ENCODE assay signal across 33 cellular contexts in the genomic region with DNA sequence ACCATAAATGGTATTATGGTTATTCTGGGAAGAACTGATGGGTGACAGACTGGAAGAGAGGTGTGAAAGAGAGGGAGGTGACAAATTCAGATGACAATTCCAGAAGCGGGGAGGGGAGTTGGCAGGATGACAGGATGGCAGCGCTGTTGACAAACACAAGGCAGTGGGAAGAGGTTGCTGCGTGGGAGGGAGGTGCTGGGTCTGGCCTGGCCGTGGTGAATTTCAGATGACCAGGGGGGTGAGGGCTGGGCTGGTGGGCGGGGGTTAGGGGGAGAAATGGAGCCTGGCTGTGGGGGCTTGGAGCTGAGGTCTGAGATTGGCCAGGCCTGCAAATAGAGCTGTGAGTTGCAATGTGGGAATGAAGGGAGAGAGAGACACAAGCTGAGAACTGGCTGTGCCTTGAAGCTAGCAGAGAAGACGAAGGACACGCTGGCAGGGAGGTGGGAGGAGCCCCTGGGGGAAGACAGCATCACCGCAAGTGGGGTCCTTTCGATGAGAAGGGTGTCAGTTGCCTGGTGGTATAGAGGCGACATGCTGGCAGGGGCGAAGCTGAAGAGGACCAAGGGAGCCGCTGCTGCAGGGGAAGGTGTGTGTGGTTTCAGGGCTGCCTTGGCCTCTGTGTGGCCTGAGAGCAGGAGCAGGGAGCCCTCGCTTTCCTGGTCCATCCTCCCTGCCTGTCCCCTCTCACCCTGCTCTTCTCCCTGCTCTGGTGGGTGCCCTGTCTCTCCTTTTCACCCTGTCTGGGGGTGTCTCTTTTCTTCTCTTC. TPM values are rescaled to one million over a fixed set of nuclear protein-coding genes. Genes with fewer than 3 reads are reported as not detected.
A peak's percentile ranks its signal among the peaks of the same experiment; 100 is the strongest.
DNase-seq lines count a peak whose midpoint lies in the region; ATAC-seq and TF ChIP-seq lines count a peak whose summit lies in the region.
"Had no signal": no experiment of that assay in that cellular context is flagged by ENCODE, and none has a peak within 500 bp of the region (broad histone marks: within the 10 kb centered on the region; RNA-seq: fewer than 3 reads in every experiment).

No MANE protein-coding gene starts in this region.

- no peak for ATAC-seq in activated naive CD8-positive, alpha-beta T cell treated with anti-CD3 and anti-CD28 coated beads, Interleukin-2, amount 10 ng/mL, durations not matched to agents 7 days and 5 days (ENCODE audit: low read depth)
- no peak for ATAC-seq in activated naive CD8-positive, alpha-beta T cell treated with anti-CD3 and anti-CD28 coated beads, Interleukin-2, amount 50 U/mL, for 24 hours
- no peak for ATAC-seq in left lobe of liver
- ATAC-seq: A549; activated CD8-positive, alpha-beta T cell treated with anti-CD3 and anti-CD28 coated beads, Interleukin-2, amount 10 ng/mL, durations not matched to agents 7 days and 5 days; activated naive CD4-positive, alpha-beta T cell treated with anti-CD3 and anti-CD28 coated beads, Interleukin-2, amount 50 U/mL, for 72 hours; gastrocnemius medialis; psoas muscle; stimulated activated naive B cell treated with anti-CD40 and anti-IgM and Interleukin-4, amounts not matched to agents 10 μg/mL and 1 μg/mL and 100 μg/mL, for 72 hours had no signal

- no peak overlapping the region for H3K27ac Mint-ChIP-seq in activated naive CD8-positive, alpha-beta T cell treated with anti-CD3 and anti-CD28 coated beads, Interleukin-2, amount 10 ng/mL, durations not matched to agents 7 days and 5 days
- no peak overlapping the region for H3K27ac Mint-ChIP-seq in activated naive CD8-positive, alpha-beta T cell treated with anti-CD3 and anti-CD28 coated beads, Interleukin-2, amount 50 U/mL, for 24 hours
- H3K27ac Mint-ChIP-seq in osteocyte (ENCODE audit: unreplicated experiment), result no peak overlapping the region
- H3K27ac Mint-ChIP-seq: activated CD8-positive, alpha-beta T cell treated with anti-CD3 and anti-CD28 coated beads, Interleukin-2, amount 10 ng/mL, durations not matched to agents 7 days and 5 days; activated naive CD4-positive, alpha-beta T cell treated with anti-CD3 and anti-CD28 coated beads, Interleukin-2, amount 50 U/mL, for 72 hours; activated T-helper 2 cell treated with anti-CD3 and anti-CD28 coated beads, Interferon-gamma antibody, Interleukin-2, Interleukin-4, amounts not matched to agents 10 μg/mL and 5 μg/mL and 100 μg/mL, durations not matched to agents 14 hours and 24 hours and 36 hours; memory B cell; stimulated activated naive B cell treated with anti-CD40 and anti-IgM and Interleukin-4, amounts not matched to agents 10 μg/mL and 1 μg/mL and 100 μg/mL, for 72 hours had no signal

- POLR2A ChIA-PET in activated naive CD8-positive, alpha-beta T cell treated with anti-CD3 and anti-CD28 coated beads, Interleukin-2, amount 10 ng/mL, durations not matched to agents 7 days and 5 days (lab: Charles Lee), result no interaction called here

- H3K4me1 Mint-ChIP-seq in activated naive CD8-positive, alpha-beta T cell treated with anti-CD3 and anti-CD28 coated beads, Interleukin-2, amount 10 ng/mL, durations not matched to agents 7 days and 5 days, result peaks cover 11% of the 10 kb centered on the region
- H3K4me1 Mint-ChIP-seq in activated naive CD8-positive, alpha-beta T cell treated with anti-CD3 and anti-CD28 coated beads, Interleukin-2, amount 50 U/mL, for 24 hours, result peaks cover 9% of the 10 kb centered on the region
- H3K4me1 Mint-ChIP-seq in osteocyte (ENCODE audit: unreplicated experiment), result no peaks in the 10 kb centered on the region

- no peak overlapping the region for H3K4me3 Mint-ChIP-seq in activated naive CD8-positive, alpha-beta T cell treated with anti-CD3 and anti-CD28 coated beads, Interleukin-2, amount 10 ng/mL, durations not matched to agents 7 days and 5 days
- no peak overlapping the region for H3K4me3 Mint-ChIP-seq in activated naive CD8-positive, alpha-beta T cell treated with anti-CD3 and anti-CD28 coated beads, Interleukin-2, amount 50 U/mL, for 24 hours
- H3K4me3 Mint-ChIP-seq in osteocyte (ENCODE audit: unreplicated experiment), result no peak overlapping the region
- H3K4me3 Mint-ChIP-seq: activated CD8-positive, alpha-beta T cell treated with anti-CD3 and anti-CD28 coated beads, Interleukin-2, amount 10 ng/mL, durations not matched to agents 7 days and 5 days; CD4-positive, CD25-positive, alpha-beta regulatory T cell; central memory CD8-positive, alpha-beta T cell; memory B cell; stimulated activated naive B cell treated with anti-CD40 and anti-IgM and Interleukin-4, amounts not matched to agents 10 μg/mL and 1 μg/mL and 100 μg/mL, for 72 hours had no signal

- no peaks in the 10 kb centered on the region for H3K36me3 ChIP-seq in sigmoid colon
- H3K36me3 ChIP-seq: gastrocnemius medialis, neutrophil, Peyer's patch had no signal

- H3K4me1 ChIP-seq in sigmoid colon, result no peaks in the 10 kb centered on the region
- H3K4me1 ChIP-seq: gastrocnemius medialis, Peyer's patch, psoas muscle had no signal

- no peak overlapping the region for H3K4me3 ChIP-seq in sigmoid colon
- H3K4me3 ChIP-seq: A549, gastrocnemius medialis, Peyer's patch, psoas muscle had no signal

- H3K27me3 ChIP-seq in sigmoid colon, result peaks cover 0 to 52% (median 11%) of the 10 kb centered on the region in 3 donors
- H3K27me3 ChIP-seq: Peyer's patch had no signal

- no peaks in the 10 kb centered on the region for H3K9me3 ChIP-seq in sigmoid colon
- H3K9me3 ChIP-seq: A549, gastrocnemius medialis, neutrophil, Peyer's patch, psoas muscle had no signal

- TF ChIP-seq POLR2A in sigmoid colon (IDR thresholded peaks at IDR 0.05), result no peak

- TF ChIP-seq EP300 in sigmoid colon (IDR thresholded peaks at IDR 0.05), result no peak

- peak; percentile 15 for DNase-seq in activated naive CD8-positive, alpha-beta T cell treated with anti-CD3 and anti-CD28 coated beads, Interleukin-2, amount 10 ng/mL, durations not matched to agents 7 days and 5 days
- DNase-seq in activated naive CD8-positive, alpha-beta T cell treated with anti-CD3 and anti-CD28 coated beads, Interleukin-2, amount 50 U/mL, for 24 hours, result no peak
- DNase-seq in anterior cingulate cortex (lab: John Stamatoyannopoulos, UW) (peak in 31 of 58 donors; percentile 13 to 75 (median 45)), left lobe of liver (ENCODE audit: low spot score) (peak; percentile 39), sigmoid colon (peak; percentile 15), osteocyte (ENCODE audit: extremely low spot score, unreplicated experiment) (no peak), NCI-H446 treated with DMSO at 0.1 percent for 48 hours (lab: John Stamatoyannopoulos, UW) (no peak), glomerular visceral epithelial cell (ENCODE audit: extremely low spot score) (no peak)
- DNase-seq: activated CD4-positive, alpha-beta T cell treated with anti-CD3 and anti-CD28 coated beads for 4 hours; activated CD8-positive, alpha-beta T cell treated with anti-CD3 and anti-CD28 coated beads, Interleukin-2, amount 10 ng/mL, durations not matched to agents 7 days and 5 days; CD4-positive, CD25-positive, alpha-beta regulatory T cell; DMS79 treated with DMSO at 0.1 percent for 48 hours; gastrocnemius medialis; GDM1; Kasumi-1; NCI-H1417; NCI-H2029; NCI-H2227 treated with DMSO at 0.1 percent for 48 hours; psoas muscle; stimulated activated naive B cell treated with anti-CD40 and anti-IgM and Interleukin-4, amounts not matched to agents 10 μg/mL and 1 μg/mL and 100 μg/mL, for 72 hours; T-helper 9 cell had no signal

- peaks cover 41% of the 10 kb centered on the region for H3K27me3 Mint-ChIP-seq in activated naive CD8-positive, alpha-beta T cell treated with anti-CD3 and anti-CD28 coated beads, Interleukin-2, amount 10 ng/mL, durations not matched to agents 7 days and 5 days
- H3K27me3 Mint-ChIP-seq in activated naive CD8-positive, alpha-beta T cell treated with anti-CD3 and anti-CD28 coated beads, Interleukin-2, amount 50 U/mL, for 24 hours, result peaks cover 42% of the 10 kb centered on the region
- peaks cover 48% of the 10 kb centered on the region for H3K27me3 Mint-ChIP-seq in osteocyte (ENCODE audit: unreplicated experiment)

- H3K9me3 Mint-ChIP-seq in activated naive CD8-positive, alpha-beta T cell treated with anti-CD3 and anti-CD28 coated beads, Interleukin-2, amount 10 ng/mL, durations not matched to agents 7 days and 5 days, result no peaks in the 10 kb centered on the region
- no peaks in the 10 kb centered on the region for H3K9me3 Mint-ChIP-seq in activated naive CD8-positive, alpha-beta T cell treated with anti-CD3 and anti-CD28 coated beads, Interleukin-2, amount 50 U/mL, for 24 hours
- H3K9me3 Mint-ChIP-seq in osteocyte (ENCODE audit: unreplicated experiment), result no peaks in the 10 kb centered on the region
- H3K9me3 Mint-ChIP-seq: activated naive CD4-positive, alpha-beta T cell treated with anti-CD3 and anti-CD28 coated beads, Interleukin-2, amount 50 U/mL, for 72 hours; activated T-helper 2 cell treated with anti-CD3 and anti-CD28 coated beads, Interferon-gamma antibody, Interleukin-2, Interleukin-4, amounts not matched to agents 10 μg/mL and 5 μg/mL and 100 μg/mL, durations not matched to agents 14 hours and 24 hours and 36 hours; central memory CD8-positive, alpha-beta T cell had no signal

- H3K36me3 Mint-ChIP-seq in activated naive CD8-positive, alpha-beta T cell treated with anti-CD3 and anti-CD28 coated beads, Interleukin-2, amount 10 ng/mL, durations not matched to agents 7 days and 5 days, result no peaks in the 10 kb centered on the region
- no peaks in the 10 kb centered on the region for H3K36me3 Mint-ChIP-seq in activated naive CD8-positive, alpha-beta T cell treated with anti-CD3 and anti-CD28 coated beads, Interleukin-2, amount 50 U/mL, for 24 hours (ENCODE audit: low read depth)
- H3K36me3 Mint-ChIP-seq in osteocyte (ENCODE audit: unreplicated experiment), result no peaks in the 10 kb centered on the region
- H3K36me3 Mint-ChIP-seq: activated naive CD4-positive, alpha-beta T cell treated with anti-CD3 and anti-CD28 coated beads, Interleukin-2, amount 50 U/mL, for 72 hours; CD4-positive, CD25-positive, alpha-beta regulatory T cell; stimulated activated naive B cell treated with anti-CD40 and anti-IgM and Interleukin-4, amounts not matched to agents 10 μg/mL and 1 μg/mL and 100 μg/mL, for 72 hours had no signal

- intact Hi-C loops in sigmoid colon (cut with DNase I), result no loop called here

- no peak for TF ChIP-seq CTCF in sigmoid colon (IDR thresholded peaks at IDR 0.05)
- TF ChIP-seq CTCF in osteocyte (IDR thresholded peaks at IDR 0.05), result no peak

- 63 to 68% methylated on average over 13 of the region's 13 CpGs for WGBS in sigmoid colon, 2 donors

- H3K27ac ChIP-seq in sigmoid colon, result no peak overlapping the region
- H3K27ac ChIP-seq: A549, gastrocnemius medialis, neutrophil, Peyer's patch, psoas muscle, VCaP had no signal

RNA-seq across cellular contexts. Expression of a gene that starts 5.7 kb away (rescaled TPM):
- total RNA-seq in activated naive CD8-positive, alpha-beta T cell treated with anti-CD3 and anti-CD28 coated beads, Interleukin-2, amount 10 ng/mL, durations not matched to agents 7 days and 5 days, result not detected
- total RNA-seq in left lobe of liver (0.15 TPM), sigmoid colon (not detected), osteocyte (not detected in 2 replicates)
- 1 to 10 TPM in 1 of 3 donors, under 1 TPM in 1, not detected in 1; 0.47 to 3.0 TPM for polyA plus RNA-seq in sigmoid colon
- total RNA-seq: activated CD8-positive, alpha-beta T cell treated with anti-CD3 and anti-CD28 coated beads, Interleukin-2, amount 10 ng/mL, durations not matched to agents 7 days and 5 days; activated naive CD4-positive, alpha-beta T cell treated with anti-CD3 and anti-CD28 coated beads, Interleukin-2, amount 50 U/mL, for 72 hours; activated T-helper 2 cell treated with anti-CD3 and anti-CD28 coated beads, Interferon-gamma antibody, Interleukin-2, Interleukin-4, amounts not matched to agents 10 μg/mL and 5 μg/mL and 100 μg/mL, durations not matched to agents 14 hours and 24 hours and 36 hours; CD4-positive, CD25-positive, alpha-beta regulatory T cell; dermis microvascular lymphatic vessel endothelial cell; gastrocnemius medialis; myocyte; Peyer's patch; skeletal muscle tissue had no signal
- polyA plus RNA-seq: CD4-positive, CD25-positive, alpha-beta regulatory T cell; fibroblast of lung had no signal

Comparison
In these comparisons a context has a peak if more than half of its experiments do, and no peak if none do; other contexts are left out.
1. DNase-seq: peak in activated naive CD8-positive, alpha-beta T cell treated with anti-CD3 and anti-CD28 coated beads, Interleukin-2, amount 10 ng/mL, durations not matched to agents 7 days and 5 days (single experiment), anterior cingulate cortex (31 of 58), left lobe of liver (single experiment) and sigmoid colon (single experiment); none in activated naive CD8-positive, alpha-beta T cell treated with anti-CD3 and anti-CD28 coated beads, Interleukin-2, amount 50 U/mL, for 24 hours (single experiment), osteocyte (single experiment), NCI-H446 treated with DMSO at 0.1 percent for 48 hours (single experiment) and glomerular visceral epithelial cell (single experiment).